12 cellular contexts compared by ENCODE assay signal in the genomic region with DNA sequence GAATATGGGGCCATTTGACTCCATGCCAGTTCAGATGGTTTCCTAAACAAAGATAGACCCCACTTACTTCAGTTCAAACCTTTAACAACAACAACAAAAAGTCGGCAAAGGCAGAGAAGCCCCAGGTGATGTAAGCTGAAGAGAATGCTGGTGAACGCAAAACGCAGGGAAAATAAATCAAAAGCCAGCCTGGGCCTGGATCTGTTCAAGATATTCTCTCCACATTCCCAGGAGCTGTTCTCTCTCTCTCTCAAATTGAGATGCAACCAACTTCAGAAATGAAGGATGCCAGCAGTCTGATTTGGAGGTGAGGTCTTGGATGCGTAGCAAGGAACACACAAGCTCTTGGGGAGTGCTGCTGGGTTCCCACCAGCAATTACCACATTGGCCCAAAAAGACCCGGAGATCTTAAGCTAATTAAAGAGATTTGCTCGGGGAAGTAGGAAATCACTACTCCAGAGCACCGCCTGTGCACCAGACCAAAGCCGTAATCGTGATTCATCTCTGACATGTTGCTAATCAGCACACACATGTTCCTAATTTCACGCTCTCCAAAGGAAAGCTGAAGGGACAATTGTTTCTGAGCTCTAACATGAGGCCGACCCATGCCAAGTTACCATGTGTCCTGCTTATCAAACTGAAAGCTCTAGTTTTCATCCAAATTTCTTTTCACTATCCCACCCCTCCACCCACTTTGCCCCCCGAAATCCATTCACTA. TPM values are rescaled to one million over a fixed set of nuclear protein-coding genes. Genes with fewer than 3 reads are reported as not detected.
DNase-seq lines count a peak whose midpoint lies in the region; ATAC-seq and TF ChIP-seq lines count a peak whose summit lies in the region.
"Had no signal": no experiment of that assay in that cellular context is flagged by ENCODE, and none has a peak within 500 bp of the region (broad histone marks: within the 10 kb centered on the region; RNA-seq: fewer than 3 reads in every experiment).

No MANE protein-coding gene starts in this region.

- no peaks in the 10 kb centered on the region for H3K36me3 Mint-ChIP-seq in Calu3 (ENCODE audit: insufficient read depth, unreplicated experiment)

- no peaks in the 10 kb centered on the region for H3K9me3 ChIP-seq in WERI-Rb-1 (ENCODE audit: severe bottlenecking)
- H3K9me3 ChIP-seq: BLaER1, Peyer's patch had no signal

- no peak for TF ChIP-seq CTCF in WERI-Rb-1 (IDR thresholded peaks at IDR 0.05; ENCODE audit: low read depth, low read length)
- no peak for TF ChIP-seq CTCF in Calu3 (IDR thresholded peaks at IDR 0.05; ENCODE audit: unreplicated experiment)

- H3K27ac ChIP-seq in WERI-Rb-1 = no peak overlapping the region
- H3K27ac ChIP-seq: BLaER1, parathyroid adenoma had no signal

- H3K27me3 ChIP-seq in WERI-Rb-1 (ENCODE audit: insufficient read depth, low read depth, severe bottlenecking) = peaks cover 21% of the 10 kb centered on the region
- H3K27me3 ChIP-seq: BLaER1, Peyer's patch had no signal

- H3K4me3 Mint-ChIP-seq in Calu3 (ENCODE audit: low read depth, unreplicated experiment) = no peak overlapping the region

- CTCF ChIA-PET in Calu3 (lab: Charles Lee) = no interaction called here

- no peaks in the 10 kb centered on the region for H3K9me3 Mint-ChIP-seq in Calu3 (ENCODE audit: low read depth, unreplicated experiment)
- H3K9me3 Mint-ChIP-seq: activated T-helper 2 cell treated with anti-CD3 and anti-CD28 coated beads, Interferon-gamma antibody, Interleukin-2, Interleukin-4, amounts not matched to agents 10 μg/mL and 5 μg/mL and 100 μg/mL, durations not matched to agents 14 hours and 24 hours and 36 hours had no signal

- H3K27ac Mint-ChIP-seq in Calu3 (ENCODE audit: unreplicated experiment) = no peak overlapping the region
- H3K27ac Mint-ChIP-seq: activated T-helper 2 cell treated with anti-CD3 and anti-CD28 coated beads, Interferon-gamma antibody, Interleukin-2, Interleukin-4, amounts not matched to agents 10 μg/mL and 5 μg/mL and 100 μg/mL, durations not matched to agents 14 hours and 24 hours and 36 hours had no signal

- no peaks in the 10 kb centered on the region for H3K4me1 Mint-ChIP-seq in Calu3 (ENCODE audit: low read depth, unreplicated experiment)

- H3K4me3 ChIP-seq in WERI-Rb-1 (ENCODE audit: low read depth, low read length) = no peak overlapping the region
- H3K4me3 ChIP-seq: BLaER1, Peyer's patch had no signal

- DNase-seq in AG20443 (ENCODE audit: low spot score) = peak; percentile 76
- DNase-seq in WERI-Rb-1 = peak; percentile 83
- DNase-seq in glomerular visceral epithelial cell (ENCODE audit: extremely low spot score) = peak; percentile 9
- DNase-seq in renal cortical epithelial cell (ENCODE audit: low read depth) = peak; percentile 29
- DNase-seq in LoVo (ENCODE audit: low spot score) = no peak
- no peak for DNase-seq in effector CD8-positive, alpha-beta T cell (lab: John Stamatoyannopoulos, UW)
- DNase-seq in Calu3 = no peak
- DNase-seq: Peyer's patch had no signal

- intact Hi-C loops in Calu3 (cut with micrococcal nuclease; ENCODE audit: unreplicated experiment) = no loop called here

- no peaks in the 10 kb centered on the region for H3K36me3 ChIP-seq in WERI-Rb-1
- H3K36me3 ChIP-seq: BLaER1, Peyer's patch had no signal

- peaks cover 10% of the 10 kb centered on the region for H3K27me3 Mint-ChIP-seq in Calu3 (ENCODE audit: unreplicated experiment)

- BruUV-seq in Calu3 (replicated peaks; lab: Mats Ljungman, UMichigan) = no TSS peak

- no peak for ATAC-seq in HG03280 (IDR thresholded peaks at IDR 0.05; ENCODE audit: unreplicated experiment)

RNA-seq across cellular contexts. Expression of gene IL17RD, which starts 37.1 kb away (rescaled TPM):
- 2.8 and 7.7 TPM in 2 replicates for total RNA-seq in renal cortical epithelial cell
- 2.0 and 2.2 TPM in 2 replicates for total RNA-seq in Calu3 (2022)

Comparison
In these comparisons a context has a peak if more than half of its experiments do, and no peak if none do; other contexts are left out.
1. DNase-seq: peak in AG20443 (single experiment), WERI-Rb-1 (single experiment), glomerular visceral epithelial cell (single experiment) and renal cortical epithelial cell (single experiment); none in LoVo (single experiment), effector CD8-positive, alpha-beta T cell (single experiment) and Calu3 (single experiment).